In the genomic region with DNA sequence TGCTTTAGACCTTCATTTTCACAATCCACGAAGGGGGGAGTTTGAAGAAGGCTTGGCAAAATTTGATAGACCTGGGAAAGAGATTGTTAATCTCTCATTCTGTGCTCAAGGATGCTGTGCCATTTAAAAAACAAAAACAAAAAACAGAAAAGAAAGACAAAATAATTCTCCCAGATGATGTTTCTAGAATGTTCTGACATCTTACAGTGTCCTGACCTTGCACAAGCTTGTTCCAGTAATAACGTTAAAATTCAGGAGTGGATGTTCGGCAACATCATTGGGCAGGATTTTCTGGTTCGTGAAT, we compare ENCODE assay signal across 1 cellular context.
TF ChIP-seq lines count a peak whose summit lies in the region.

No MANE protein-coding gene starts in this region.

TF ChIP-seq in WTC11, 78 proteins besides CTCF, POLR2A, EP300 and RAD21 (continued from another document):
- TF ChIP-seq, protein P1, sequence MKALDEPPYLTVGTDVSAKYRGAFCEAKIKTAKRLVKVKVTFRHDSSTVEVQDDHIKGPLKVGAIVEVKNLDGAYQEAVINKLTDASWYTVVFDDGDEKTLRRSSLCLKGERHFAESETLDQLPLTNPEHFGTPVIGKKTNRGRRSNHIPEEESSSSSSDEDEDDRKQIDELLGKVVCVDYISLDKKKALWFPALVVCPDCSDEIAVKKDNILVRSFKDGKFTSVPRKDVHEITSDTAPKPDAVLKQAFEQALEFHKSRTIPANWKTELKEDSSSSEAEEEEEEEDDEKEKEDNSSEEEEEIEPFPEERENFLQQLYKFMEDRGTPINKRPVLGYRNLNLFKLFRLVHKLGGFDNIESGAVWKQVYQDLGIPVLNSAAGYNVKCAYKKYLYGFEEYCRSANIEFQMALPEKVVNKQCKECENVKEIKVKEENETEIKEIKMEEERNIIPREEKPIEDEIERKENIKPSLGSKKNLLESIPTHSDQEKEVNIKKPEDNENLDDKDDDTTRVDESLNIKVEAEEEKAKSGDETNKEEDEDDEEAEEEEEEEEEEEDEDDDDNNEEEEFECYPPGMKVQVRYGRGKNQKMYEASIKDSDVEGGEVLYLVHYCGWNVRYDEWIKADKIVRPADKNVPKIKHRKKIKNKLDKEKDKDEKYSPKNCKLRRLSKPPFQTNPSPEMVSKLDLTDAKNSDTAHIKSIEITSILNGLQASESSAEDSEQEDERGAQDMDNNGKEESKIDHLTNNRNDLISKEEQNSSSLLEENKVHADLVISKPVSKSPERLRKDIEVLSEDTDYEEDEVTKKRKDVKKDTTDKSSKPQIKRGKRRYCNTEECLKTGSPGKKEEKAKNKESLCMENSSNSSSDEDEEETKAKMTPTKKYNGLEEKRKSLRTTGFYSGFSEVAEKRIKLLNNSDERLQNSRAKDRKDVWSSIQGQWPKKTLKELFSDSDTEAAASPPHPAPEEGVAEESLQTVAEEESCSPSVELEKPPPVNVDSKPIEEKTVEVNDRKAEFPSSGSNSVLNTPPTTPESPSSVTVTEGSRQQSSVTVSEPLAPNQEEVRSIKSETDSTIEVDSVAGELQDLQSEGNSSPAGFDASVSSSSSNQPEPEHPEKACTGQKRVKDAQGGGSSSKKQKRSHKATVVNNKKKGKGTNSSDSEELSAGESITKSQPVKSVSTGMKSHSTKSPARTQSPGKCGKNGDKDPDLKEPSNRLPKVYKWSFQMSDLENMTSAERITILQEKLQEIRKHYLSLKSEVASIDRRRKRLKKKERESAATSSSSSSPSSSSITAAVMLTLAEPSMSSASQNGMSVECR (CRISPR knock-in tag; IDR thresholded peaks at IDR 0.05; ENCODE audit: borderline replicate concordance) = no peak
- no peak for TF ChIP-seq FOXJ3 (CRISPR knock-in tag; IDR thresholded peaks at IDR 0.05; ENCODE audit: borderline replicate concordance)
